ENCODE assay signal across 16 cellular contexts in genomic region chr11:11618973-11619435, GRCh38. TPM values are rescaled to one million over a fixed set of nuclear protein-coding genes. Genes with fewer than 3 reads are reported as not detected.
A peak's percentile ranks its signal among the peaks of the same experiment; 100 is the strongest.
DNase-seq lines count a peak whose midpoint lies in the region; ATAC-seq and TF ChIP-seq lines count a peak whose summit lies in the region.
"Had no signal": no experiment of that assay in that cellular context is flagged by ENCODE, and none has a peak within 500 bp of the region (broad histone marks: within the 10 kb centered on the region; RNA-seq: fewer than 3 reads in every experiment).

No MANE protein-coding gene starts in this region.

- CTCF ChIA-PET in PC-3 (lab: Charles Lee), result no interaction called here

- no peak overlapping the region for H2AFZ ChIP-seq in PC-3 (ENCODE audit: low read length)

- POLR2A ChIA-PET in PC-3 (lab: Charles Lee; ENCODE audit: unreplicated experiment), result no interaction called here

- intact Hi-C loops in heart left ventricle (cut with DNase I) (loop anchor here in 9 of 10 donors (5.0 to 10.0 kb wide), 6 partner anchors 37 to 214 kb away; no protein-coding TSS in a partner anchor), cardiac septum (cut with DNase I) (loop anchor here (5.0 kb wide), 1 partner anchor 212 kb away; no protein-coding TSS in a partner anchor), PC-3 (cut with micrococcal nuclease) (loop anchor here (10.0 kb wide), 1 partner anchor 114 kb away; no protein-coding TSS in a partner anchor), tibial artery (cut with DNase I; ENCODE audit: low total_unique reads) (loop anchor here (10.0 kb wide), 1 partner anchor 54 kb away; no protein-coding TSS in a partner anchor)

- no peak for TF ChIP-seq POLR2A in heart left ventricle (IDR thresholded peaks at IDR 0.05)

- ATAC-seq in heart left ventricle, result no peak
- ATAC-seq in PC-3, result no peak
- no peak for ATAC-seq in stimulated activated effector memory CD8-positive, alpha-beta T cell treated with anti-CD3 and anti-CD28 coated beads, Interleukin-12 subunit alpha, Interleukin-12 subunit beta, amount 100 ng/mL, for 72 hours
- ATAC-seq in HG03565 (IDR thresholded peaks at IDR 0.05; ENCODE audit: unreplicated experiment), result no peak

- peak overlapping the region; percentile 93 for H3K4me2 ChIP-seq in PC-3 (ENCODE audit: low read length)

- no peak overlapping the region for H3K4me3 Mint-ChIP-seq in stimulated activated effector memory CD8-positive, alpha-beta T cell treated with anti-CD3 and anti-CD28 coated beads, Interleukin-12 subunit alpha, Interleukin-12 subunit beta, amount 100 ng/mL, for 72 hours
- H3K4me3 Mint-ChIP-seq: central memory CD8-positive, alpha-beta T cell had no signal

- H3K27ac ChIP-seq in heart left ventricle (peak overlapping the region in 7 of 12 donors; percentile 4 to 86 (median 77)), PC-3 (ENCODE audit: low read length) (no peak overlapping the region), tibial artery (peak overlapping the region; percentile 78 to 87)

- WGBS in heart left ventricle, 4 donors, result 33 to 48% (median 39%) methylated on average over 4 of the region's 4 CpGs

- peaks cover 75% of the 10 kb centered on the region for H3K79me2 ChIP-seq in PC-3 (ENCODE audit: low read length)

- no peak overlapping the region for H3K9ac ChIP-seq in PC-3 (ENCODE audit: low read length)

- H4K20me1 ChIP-seq in PC-3 (ENCODE audit: low read length), result no peaks in the 10 kb centered on the region

- H3K9me3 Mint-ChIP-seq in stimulated activated effector memory CD8-positive, alpha-beta T cell treated with anti-CD3 and anti-CD28 coated beads, Interleukin-12 subunit alpha, Interleukin-12 subunit beta, amount 100 ng/mL, for 72 hours, result no peaks in the 10 kb centered on the region
- H3K9me3 Mint-ChIP-seq: central memory CD8-positive, alpha-beta T cell; T-helper 2 cell treated with Interferon-gamma antibody and Interleukin-4, amounts not matched to agents 5 μg/mL and 100 μg/mL, for 36 hours had no signal

- peaks cover 7% of the 10 kb centered on the region for H3K4me1 Mint-ChIP-seq in stimulated activated effector memory CD8-positive, alpha-beta T cell treated with anti-CD3 and anti-CD28 coated beads, Interleukin-12 subunit alpha, Interleukin-12 subunit beta, amount 100 ng/mL, for 72 hours
- H3K4me1 Mint-ChIP-seq: central memory CD8-positive, alpha-beta T cell had no signal

- peak in 9 of 12 donors; percentile 10 to 46 (median 22) for TF ChIP-seq CTCF in heart left ventricle (IDR thresholded peaks at IDR 0.05)
- TF ChIP-seq CTCF in PC-3 (conservative IDR thresholded peaks at IDR 0.05; ENCODE audit: low read depth, low read length), result peak; percentile 54
- peak; percentile 15 for TF ChIP-seq CTCF in epithelial cell of esophagus (IDR thresholded peaks at IDR 0.05; ENCODE audit: insufficient read depth, low read depth, low read length, missing control alignments)
- TF ChIP-seq CTCF in tibial artery (IDR thresholded peaks at IDR 0.05), result peak in 1 of 2 experiments; percentile 30

- DNase-seq in heart left ventricle (no peak), cardiac septum (ENCODE audit: low spot score) (no peak), PC-3 (peak; percentile 19), epithelial cell of esophagus (ENCODE audit: low read depth) (no peak), tibial artery (no peak), NCI-H1417 treated with DMSO at 0.1 percent for 48 hours (lab: John Stamatoyannopoulos, UW) (no peak)
- DNase-seq in stimulated activated effector memory CD8-positive, alpha-beta T cell treated with anti-CD3 and anti-CD28 coated beads, Interleukin-12 subunit alpha, Interleukin-12 subunit beta, amount 100 ng/mL, for 72 hours (ENCODE audit: low spot score in 2 of 2), result no peak
- DNase-seq: activated T-cell treated with anti-CD3 and anti-CD28 coated beads, Interleukin-2, amount 50 U/mL, for 1 hour; AML-193; GOT3; KG1; mesendoderm; NCI-H510A treated with DMSO at 0.1 percent for 48 hours had no signal

- H3K9me2 ChIP-seq in PC-3 (replicated peaks; ENCODE audit: low read length), result no peaks in the 10 kb centered on the region

- peaks cover 3 to 57% (median 22%) of the 10 kb centered on the region in 12 donors for H3K4me1 ChIP-seq in heart left ventricle
- H3K4me1 ChIP-seq in PC-3 (ENCODE audit: insufficient read depth, low read length), result peaks cover 29% of the 10 kb centered on the region
- H3K4me1 ChIP-seq in tibial artery, result peaks cover 0 to 65% (median 23%) of the 10 kb centered on the region in 4 donors

- H3K36me3 Mint-ChIP-seq in stimulated activated effector memory CD8-positive, alpha-beta T cell treated with anti-CD3 and anti-CD28 coated beads, Interleukin-12 subunit alpha, Interleukin-12 subunit beta, amount 100 ng/mL, for 72 hours, result no peaks in the 10 kb centered on the region

- H3K36me3 ChIP-seq in heart left ventricle, result no peaks in the 10 kb centered on the region
- no peaks in the 10 kb centered on the region for H3K36me3 ChIP-seq in PC-3 (ENCODE audit: low read depth, low read length)
- no peaks in the 10 kb centered on the region for H3K36me3 ChIP-seq in tibial artery

- peaks cover 0 to 26% (median 0%) of the 10 kb centered on the region in 9 donors for H3K27me3 ChIP-seq in heart left ventricle
- H3K27me3 ChIP-seq in PC-3 (ENCODE audit: low read length), result no peaks in the 10 kb centered on the region
- no peaks in the 10 kb centered on the region for H3K27me3 ChIP-seq in tibial artery

- H3F3A ChIP-seq in PC-3 (ENCODE audit: low read length, unreplicated experiment), result no peaks in the 10 kb centered on the region

- H3K4me3 ChIP-seq in heart left ventricle, result peak overlapping the region in 9 of 12 donors; percentile 60 to 85 (median 79)
- H3K4me3 ChIP-seq in PC-3 (ENCODE audit: low read length), result peak overlapping the region; percentile 96
- H3K4me3 ChIP-seq in epithelial cell of esophagus (ENCODE audit: low read length), result no peak overlapping the region
- peak overlapping the region in 1 of 2 donors; percentile 94 for H3K4me3 ChIP-seq in tibial artery

- H3K27ac Mint-ChIP-seq in stimulated activated effector memory CD8-positive, alpha-beta T cell treated with anti-CD3 and anti-CD28 coated beads, Interleukin-12 subunit alpha, Interleukin-12 subunit beta, amount 100 ng/mL, for 72 hours, result no peak overlapping the region
- H3K27ac Mint-ChIP-seq: T-helper 2 cell treated with Interferon-gamma antibody and Interleukin-4, amounts not matched to agents 5 μg/mL and 100 μg/mL, for 36 hours had no signal

- H3K9me3 ChIP-seq in heart left ventricle, result no peaks in the 10 kb centered on the region
- H3K9me3 ChIP-seq in PC-3 (ENCODE audit: low read length), result no peaks in the 10 kb centered on the region
- no peaks in the 10 kb centered on the region for H3K9me3 ChIP-seq in tibial artery

- no TSS peak for BruUV-seq in PC-3 (replicated peaks; lab: Mats Ljungman, UMichigan)

RNA-seq across cellular contexts. Expression of gene GALNT18, which starts 2.8 kb away (rescaled TPM):
- total RNA-seq in heart left ventricle, result 10 to 100 TPM; 10.5 to 31.8 (median 17.3) TPM
- 10 to 100 TPM in 1 of 2 donors, 1 to 10 TPM in 1; 9.0 to 29.4 TPM for polyA plus RNA-seq in heart left ventricle
- 23.2 TPM for total RNA-seq in cardiac septum
- 34.5 and 41.1 TPM in 2 replicates for total RNA-seq in PC-3 (2014; rRNA removed)
